In genomic region chr19:53492153-53492552, GRCh38 we compare ENCODE assay signal across 36 cellular contexts.
"Had no signal": no experiment of that assay in that cellular context is flagged by ENCODE, and none has a peak within 500 bp of the region (broad histone marks: within the 10 kb centered on the region; RNA-seq: fewer than 3 reads in every experiment).

No MANE protein-coding gene starts in this region.

- FAIRE-seq: astrocyte, bronchial epithelial cell, endothelial cell of umbilical vein had no signal

- DNase-seq: activated B cell treated with CpG ODN at 0.5 μM for 24 hours; activated CD4-positive, alpha-beta T cell treated with anti-CD3 and anti-CD28 coated beads for 48 hours; activated CD4-positive, alpha-beta T cell treated with anti-CD3 and anti-CD28 coated beads, Interleukin-2, amount 50 U/mL, for 1 hour; activated CD4-positive, alpha-beta T cell treated with anti-CD3 and anti-CD28 coated beads, Interleukin-2, amount 50 U/mL, for 48 hours; activated CD8-positive, alpha-beta memory T cell treated with anti-CD3 and anti-CD28 coated beads for 24 hours; activated CD8-positive, alpha-beta T cell treated with anti-CD3 and anti-CD28 coated beads for 36 hours; activated gamma-delta T cell; activated naive CD4-positive, alpha-beta T cell; activated naive CD4-positive, alpha-beta T cell treated with anti-CD3 and anti-CD28 coated beads, Interleukin-2, amount 10 ng/mL, durations not matched to agents 7 days and 5 days; activated naive CD8-positive, alpha-beta T cell treated with anti-CD3 and anti-CD28 coated beads, Interleukin-2, amount 10 ng/mL, durations not matched to agents 7 days and 5 days; activated T-cell treated with anti-CD3 and anti-CD28 coated beads, Interleukin-2, amount 50 U/mL, for 48 hours; amniotic stem cell; anterior cingulate cortex; brain microvascular endothelial cell; dorsolateral prefrontal cortex; effector memory CD4-positive, alpha-beta T cell; foreskin fibroblast; gastrocnemius medialis; glutamatergic neuron; heart left ventricle; hippocampal formation; T-helper 1 cell; T-helper 17 cell; T1000; WERI-Rb-1 had no signal

- H3K4me3 Mint-ChIP-seq: activated B cell treated with CpG ODN at 0.5 μM for 24 hours; activated CD8-positive, alpha-beta T cell treated with anti-CD3 and anti-CD28 coated beads for 36 hours; activated naive CD4-positive, alpha-beta T cell treated with anti-CD3 and anti-CD28 coated beads, Interleukin-2, amount 10 ng/mL, durations not matched to agents 7 days and 5 days; activated naive CD8-positive, alpha-beta T cell treated with anti-CD3 and anti-CD28 coated beads, Interleukin-2, amount 10 ng/mL, durations not matched to agents 7 days and 5 days; central memory CD8-positive, alpha-beta T cell; dendritic cell treated with granulocyte-macrophage colony-stimulating factor and Interleukin-4, amounts not matched to agents 40 ng/mL and 50 ng/mL, for 4 days; T-helper 17 cell; T-helper 2 cell treated with Interferon-gamma antibody and Interleukin-4, amounts not matched to agents 5 μg/mL and 100 μg/mL, for 36 hours had no signal

- H3K4me3 ChIP-seq: coronary artery, dorsolateral prefrontal cortex, gastrocnemius medialis, heart left ventricle had no signal

- H3K27ac Mint-ChIP-seq: activated B cell treated with CpG ODN at 0.5 μM for 24 hours; activated CD8-positive, alpha-beta T cell treated with anti-CD3 and anti-CD28 coated beads for 36 hours; activated naive CD4-positive, alpha-beta T cell treated with anti-CD3 and anti-CD28 coated beads, Interleukin-2, amount 10 ng/mL, durations not matched to agents 7 days and 5 days; activated naive CD4-positive, alpha-beta T cell treated with anti-CD3 and anti-CD28 coated beads, Interleukin-2, amount 50 U/mL, for 72 hours; activated naive CD8-positive, alpha-beta T cell treated with anti-CD3 and anti-CD28 coated beads, Interleukin-2, amount 10 ng/mL, durations not matched to agents 7 days and 5 days; dendritic cell treated with granulocyte-macrophage colony-stimulating factor and Interleukin-4, amounts not matched to agents 40 ng/mL and 50 ng/mL, for 4 days; T-helper 17 cell; T-helper 2 cell treated with Interferon-gamma antibody and Interleukin-4, amounts not matched to agents 5 μg/mL and 100 μg/mL, for 36 hours had no signal

- H3K27me3 Mint-ChIP-seq: activated B cell treated with CpG ODN at 0.5 μM for 24 hours; activated CD8-positive, alpha-beta T cell treated with anti-CD3 and anti-CD28 coated beads for 36 hours; activated naive CD4-positive, alpha-beta T cell treated with anti-CD3 and anti-CD28 coated beads, Interleukin-2, amount 10 ng/mL, durations not matched to agents 7 days and 5 days; activated naive CD8-positive, alpha-beta T cell treated with anti-CD3 and anti-CD28 coated beads, Interleukin-2, amount 10 ng/mL, durations not matched to agents 7 days and 5 days; central memory CD8-positive, alpha-beta T cell; dendritic cell treated with granulocyte-macrophage colony-stimulating factor and Interleukin-4, amounts not matched to agents 40 ng/mL and 50 ng/mL, for 4 days; T-helper 17 cell had no signal

- H3K4me1 Mint-ChIP-seq: activated B cell treated with CpG ODN at 0.5 μM for 24 hours; activated naive CD4-positive, alpha-beta T cell treated with anti-CD3 and anti-CD28 coated beads, Interleukin-2, amount 10 ng/mL, durations not matched to agents 7 days and 5 days; activated naive CD8-positive, alpha-beta T cell treated with anti-CD3 and anti-CD28 coated beads, Interleukin-2, amount 10 ng/mL, durations not matched to agents 7 days and 5 days; central memory CD8-positive, alpha-beta T cell; T-helper 17 cell had no signal

- ATAC-seq: activated CD4-positive, CD25-positive, alpha-beta regulatory T cell treated with anti-CD3 and anti-CD28 coated beads, Interleukin-2, amount 50 U/mL, for 24 hours; activated CD8-positive, alpha-beta T cell treated with anti-CD3 and anti-CD28 coated beads for 36 hours; activated naive CD4-positive, alpha-beta T cell treated with anti-CD3 and anti-CD28 coated beads, Interleukin-2, amount 50 U/mL, for 72 hours; esophagus mucosa; gastrocnemius medialis; heart left ventricle; T-helper 17 cell had no signal

- H3K4me1 ChIP-seq: gastrocnemius medialis, heart left ventricle had no signal

- H3K27me3 ChIP-seq: brain microvascular endothelial cell, dorsolateral prefrontal cortex, gastrocnemius medialis, heart left ventricle had no signal

- H3K27ac ChIP-seq: brain microvascular endothelial cell, coronary artery, dorsolateral prefrontal cortex, epithelial cell of prostate, gastrocnemius medialis, heart left ventricle, WERI-Rb-1 had no signal
